Comparison of ENCODE assay signal across 8 cellular contexts in the genomic region with DNA sequence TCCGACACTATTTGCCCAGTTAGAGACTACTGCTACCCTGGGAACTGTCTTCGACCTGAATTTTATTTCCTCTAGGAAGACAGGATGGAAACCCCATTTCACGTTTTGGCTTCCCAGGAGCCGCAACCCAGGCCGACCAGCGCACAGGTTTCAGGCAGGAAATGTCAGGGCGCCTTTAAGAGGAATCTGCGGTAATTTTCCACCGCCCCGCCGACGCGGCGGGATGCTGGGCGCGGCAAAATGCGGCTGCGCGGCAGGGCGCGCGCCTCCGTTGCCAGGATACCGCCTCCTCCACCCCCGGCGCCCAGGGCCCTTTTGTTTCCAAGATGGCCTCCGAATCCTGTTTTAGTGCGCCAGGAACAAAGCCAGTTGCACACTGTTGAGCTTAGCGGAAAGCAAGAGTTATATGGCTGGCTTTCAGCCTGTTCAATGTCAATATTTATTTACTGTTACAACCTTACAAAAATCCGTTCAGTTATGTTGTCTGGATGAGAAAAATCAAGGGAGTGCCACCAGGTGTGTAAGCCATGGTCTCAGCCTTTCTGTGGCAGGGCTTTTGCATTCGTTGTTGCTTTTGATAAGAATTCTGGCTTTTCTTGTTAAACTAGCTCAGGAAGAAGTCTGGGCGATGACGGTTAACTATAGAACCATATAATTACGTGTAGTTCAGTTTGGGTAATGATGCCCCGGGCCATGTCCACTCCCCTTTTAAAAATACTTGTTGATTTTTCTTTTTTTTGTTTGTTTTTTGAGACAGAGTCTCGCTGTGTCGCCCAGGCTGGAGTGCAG.
DNase-seq lines count a peak whose midpoint lies in the region; ATAC-seq and TF ChIP-seq lines count a peak whose summit lies in the region.

No MANE protein-coding gene starts in this region.

- peak overlapping the region; percentile 92 for H3K9ac ChIP-seq in iPS-18a (ENCODE audit: low read length)
- peak overlapping the region; percentile 83 for H3K9ac ChIP-seq in skeletal muscle satellite cell (ENCODE audit: low read depth, low read length)

- peak overlapping the region; percentile 87 for H3K4me2 ChIP-seq in skeletal muscle satellite cell (ENCODE audit: low read length)

- H3K27me3 ChIP-seq in A673 (replicated peaks; ENCODE audit: insufficient read depth, low read depth, low read length, poor library complexity) (no peaks in the 10 kb centered on the region), brain microvascular endothelial cell (replicated peaks) (no peaks in the 10 kb centered on the region), iPS-18a (ENCODE audit: control insufficient read depth, insufficient read depth, low read length) (no peaks in the 10 kb centered on the region), skeletal muscle satellite cell (ENCODE audit: control insufficient read depth, insufficient read depth, low read length) (no peaks in the 10 kb centered on the region)

- BruUV-seq in A673 (replicated peaks; lab: Mats Ljungman, UMichigan) = TSS peak; percentile 98

- POLR2A ChIA-PET in A673 (lab: Charles Lee; ENCODE audit: low non-redundant PET) = interaction anchor here (0.5 to 1.4 kb wide), 6 partner anchors 10 to 1058 kb away, joined by 3 to 10 read pairs (median 4); partner anchors contain the start of gene CHD2

- no peaks in the 10 kb centered on the region for H3K9me3 ChIP-seq in A673 (ENCODE audit: low read depth, low read length, poor library complexity, severe bottlenecking)
- H3K9me3 ChIP-seq in iPS-18a (ENCODE audit: control insufficient read depth, low read depth, low read length) = no peaks in the 10 kb centered on the region
- H3K9me3 ChIP-seq in skeletal muscle satellite cell (replicated peaks; ENCODE audit: low read length) = no peaks in the 10 kb centered on the region

- DNase-seq in A673 (ENCODE audit: low spot score) (peak; percentile 97), NCI-H2107 treated with DMSO at 0.1 percent for 48 hours (lab: John Stamatoyannopoulos, UW; ENCODE audit: unreplicated experiment) (peak; percentile 89), UCSD-AML1 (lab: John Stamatoyannopoulos, UW; ENCODE audit: unreplicated experiment) (peak; percentile 91), brain microvascular endothelial cell (peak; percentile 86)

- H3K27ac ChIP-seq in A673 (ENCODE audit: low read depth, low read length, poor library complexity, severe bottlenecking) = peak overlapping the region; percentile 84
- H3K27ac ChIP-seq in brain microvascular endothelial cell = peak overlapping the region; percentile 73
- H3K27ac ChIP-seq in iPS-18a (ENCODE audit: low read length) = peak overlapping the region; percentile 99

- H3K4me1 ChIP-seq in A673 (ENCODE audit: insufficient read depth, low read length, poor library complexity, severe bottlenecking) (peaks cover 58% of the 10 kb centered on the region), iPS-18a (ENCODE audit: control insufficient read depth, low read depth, low read length) (peaks cover 61% of the 10 kb centered on the region), skeletal muscle satellite cell (ENCODE audit: control insufficient read depth, insufficient read depth, low read length) (peaks cover 31% of the 10 kb centered on the region)

- H3K36me3 ChIP-seq in A673 (ENCODE audit: insufficient read depth, low read length, poor library complexity, severe bottlenecking) (no peaks in the 10 kb centered on the region), brain microvascular endothelial cell (replicated peaks) (no peaks in the 10 kb centered on the region), iPS-18a (ENCODE audit: control insufficient read depth, low read depth, low read length) (no peaks in the 10 kb centered on the region), skeletal muscle satellite cell (ENCODE audit: insufficient read depth, low read length) (no peaks in the 10 kb centered on the region)

- intact Hi-C loops in A673 (cut with micrococcal nuclease; ENCODE audit: unreplicated experiment) = no loop called here

- peak overlapping the region; percentile 31 for H3K4me3 ChIP-seq in A673 (ENCODE audit: low read depth, low read length, poor library complexity, severe bottlenecking)
- H3K4me3 ChIP-seq in brain microvascular endothelial cell (ENCODE audit: low read depth, low read length) = peak overlapping the region; percentile 39
- H3K4me3 ChIP-seq in iPS-18a (ENCODE audit: low read length) = peak overlapping the region; percentile 58
- peak overlapping the region; percentile 70 for H3K4me3 ChIP-seq in skeletal muscle satellite cell (ENCODE audit: low read length)

- in situ Hi-C loops in brain microvascular endothelial cell (cut with HindIII; ENCODE audit: low pct_ligation_motif_present, low sequenced_read_pairs) = no loop called here

- ATAC-seq in GM18867 (IDR thresholded peaks at IDR 0.05; ENCODE audit: unreplicated experiment) = peak; percentile 82
- ATAC-seq in HG03095 (IDR thresholded peaks at IDR 0.05; ENCODE audit: unreplicated experiment) = peak; percentile 84

- TF ChIP-seq CTCF in A673 (conservative IDR thresholded peaks at IDR 0.05; ENCODE audit: low read depth, low read length) (no peak), brain microvascular endothelial cell (IDR thresholded peaks at IDR 0.05; ENCODE audit: low read depth, low read length, missing control alignments) (no peak)

- CTCF ChIA-PET in A673 (lab: Charles Lee) = interaction anchor here (1.1 kb wide), 1 partner anchor 11 kb away, joined by 3 read pairs; no protein-coding TSS in a partner anchor

Comparison
In these comparisons a context has a peak if more than half of its experiments do, and no peak if none do; other contexts are left out.
1. Peak in every context shown above with its lines: DNase-seq, ATAC-seq, H3K4me3 ChIP-seq and H3K27ac ChIP-seq.